In the genomic region with DNA sequence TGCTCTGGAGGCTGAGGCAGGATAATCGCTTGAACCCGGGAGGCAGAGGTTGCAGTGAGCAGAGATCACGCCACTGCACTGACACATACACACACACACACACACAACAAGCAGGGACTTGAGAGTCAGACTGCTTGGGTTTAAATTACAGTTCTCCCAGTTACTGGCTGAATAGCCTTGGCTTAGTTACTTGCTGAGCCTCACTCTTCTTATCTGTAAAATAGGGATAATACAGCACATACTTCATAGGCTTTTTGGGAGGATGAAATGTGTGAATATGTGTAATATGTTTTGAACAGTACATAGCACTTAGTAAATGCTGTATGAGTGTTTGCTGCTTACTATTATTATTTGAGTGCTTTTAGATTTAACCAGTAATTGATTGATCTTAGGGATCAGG, we compare ENCODE assay signal across 14 cellular contexts. TPM values are rescaled to one million over a fixed set of nuclear protein-coding genes. Genes with fewer than 3 reads are reported as not detected.
DNase-seq lines count a peak whose midpoint lies in the region; ATAC-seq and TF ChIP-seq lines count a peak whose summit lies in the region.
"Had no signal": no experiment of that assay in that cellular context is flagged by ENCODE, and none has a peak within 500 bp of the region (broad histone marks: within the 10 kb centered on the region; RNA-seq: fewer than 3 reads in every experiment).

No MANE protein-coding gene starts in this region.

- no peaks in the 10 kb centered on the region for H3K27me3 Mint-ChIP-seq in activated naive CD4-positive, alpha-beta T cell treated with anti-CD3 and anti-CD28 coated beads, Interleukin-2, amount 50 U/mL, for 24 hours
- no peaks in the 10 kb centered on the region for H3K27me3 Mint-ChIP-seq in activated CD8-positive, alpha-beta T cell treated with anti-CD3 and anti-CD28 coated beads for 36 hours
- H3K27me3 Mint-ChIP-seq in glutamatergic neuron (ENCODE audit: unreplicated experiment): no peaks in the 10 kb centered on the region
- H3K27me3 Mint-ChIP-seq in stimulated activated naive CD8-positive, alpha-beta T cell treated with anti-CD3 and anti-CD28 coated beads, Interleukin-15, amount 100 ng/mL, for 72 hours: no peaks in the 10 kb centered on the region

- CTCF ChIA-PET in activated CD8-positive, alpha-beta T cell treated with anti-CD3 and anti-CD28 coated beads for 36 hours (lab: Charles Lee): no interaction called here

- H3K4me1 Mint-ChIP-seq in activated naive CD4-positive, alpha-beta T cell treated with anti-CD3 and anti-CD28 coated beads, Interleukin-2, amount 50 U/mL, for 24 hours: peaks cover 93% of the 10 kb centered on the region
- H3K4me1 Mint-ChIP-seq in activated CD8-positive, alpha-beta T cell treated with anti-CD3 and anti-CD28 coated beads for 36 hours (ENCODE audit: low read depth): peaks cover 85% of the 10 kb centered on the region
- H3K4me1 Mint-ChIP-seq in glutamatergic neuron (ENCODE audit: low read depth, unreplicated experiment): peaks cover 19% of the 10 kb centered on the region
- peaks cover 84% of the 10 kb centered on the region for H3K4me1 Mint-ChIP-seq in stimulated activated naive CD8-positive, alpha-beta T cell treated with anti-CD3 and anti-CD28 coated beads, Interleukin-15, amount 100 ng/mL, for 72 hours

- peak overlapping the region; percentile 94 for H3K27ac Mint-ChIP-seq in activated naive CD4-positive, alpha-beta T cell treated with anti-CD3 and anti-CD28 coated beads, Interleukin-2, amount 50 U/mL, for 24 hours
- peak overlapping the region; percentile 86 for H3K27ac Mint-ChIP-seq in activated CD8-positive, alpha-beta T cell treated with anti-CD3 and anti-CD28 coated beads for 36 hours
- H3K27ac Mint-ChIP-seq in glutamatergic neuron (ENCODE audit: unreplicated experiment): peak overlapping the region; percentile 25
- peak overlapping the region in 1 of 2 donors; percentile 64 for H3K27ac Mint-ChIP-seq in stimulated activated naive CD8-positive, alpha-beta T cell treated with anti-CD3 and anti-CD28 coated beads, Interleukin-15, amount 100 ng/mL, for 72 hours

- DNase-seq in activated naive CD4-positive, alpha-beta T cell (lab: John Stamatoyannopoulos, UW): no peak
- DNase-seq in activated CD8-positive, alpha-beta T cell treated with anti-CD3 and anti-CD28 coated beads for 36 hours: no peak
- DNase-seq in glutamatergic neuron (no peak), NCI-H446 (lab: John Stamatoyannopoulos, UW) (no peak), Kasumi-1 (lab: John Stamatoyannopoulos, UW) (no peak), kidney glomerular epithelial cell (lab: John Stamatoyannopoulos, UW) (no peak)
- DNase-seq in stimulated activated naive CD8-positive, alpha-beta T cell treated with anti-CD3 and anti-CD28 coated beads, Interleukin-15, amount 100 ng/mL, for 72 hours: no peak
- DNase-seq: dorsolateral prefrontal cortex; left ventricle myocardium inferior; NCI-H1092; NCI-H82; stimulated activated CD4-positive, alpha-beta T cell treated with anti-CD3 and anti-CD28 coated beads, Interleukin-4, amount 100 ng/mL, for 4 hours had no signal

- TF ChIP-seq CTCF in activated CD8-positive, alpha-beta T cell treated with anti-CD3 and anti-CD28 coated beads for 36 hours (IDR thresholded peaks at IDR 0.05): no peak
- TF ChIP-seq CTCF in glutamatergic neuron (IDR thresholded peaks at IDR 0.05; ENCODE audit: partially characterized antibody, unreplicated experiment): no peak

- no peaks in the 10 kb centered on the region for H3K9me3 Mint-ChIP-seq in activated naive CD4-positive, alpha-beta T cell treated with anti-CD3 and anti-CD28 coated beads, Interleukin-2, amount 50 U/mL, for 24 hours
- H3K9me3 Mint-ChIP-seq in activated CD8-positive, alpha-beta T cell treated with anti-CD3 and anti-CD28 coated beads for 36 hours: no peaks in the 10 kb centered on the region
- no peaks in the 10 kb centered on the region for H3K9me3 Mint-ChIP-seq in glutamatergic neuron (ENCODE audit: unreplicated experiment)
- H3K9me3 Mint-ChIP-seq in stimulated activated naive CD8-positive, alpha-beta T cell treated with anti-CD3 and anti-CD28 coated beads, Interleukin-15, amount 100 ng/mL, for 72 hours: no peaks in the 10 kb centered on the region

- peaks cover 15% of the 10 kb centered on the region for H3K36me3 Mint-ChIP-seq in activated naive CD4-positive, alpha-beta T cell treated with anti-CD3 and anti-CD28 coated beads, Interleukin-2, amount 50 U/mL, for 24 hours
- H3K36me3 Mint-ChIP-seq in activated CD8-positive, alpha-beta T cell treated with anti-CD3 and anti-CD28 coated beads for 36 hours (ENCODE audit: low read depth): peaks cover 64% of the 10 kb centered on the region
- no peaks in the 10 kb centered on the region for H3K36me3 Mint-ChIP-seq in glutamatergic neuron (ENCODE audit: unreplicated experiment)

- H3K4me3 Mint-ChIP-seq in activated naive CD4-positive, alpha-beta T cell treated with anti-CD3 and anti-CD28 coated beads, Interleukin-2, amount 50 U/mL, for 24 hours: peak overlapping the region; percentile 53
- no peak overlapping the region for H3K4me3 Mint-ChIP-seq in activated CD8-positive, alpha-beta T cell treated with anti-CD3 and anti-CD28 coated beads for 36 hours
- H3K4me3 Mint-ChIP-seq in glutamatergic neuron (ENCODE audit: unreplicated experiment): no peak overlapping the region
- peak overlapping the region; percentile 16 to 70 for H3K4me3 Mint-ChIP-seq in stimulated activated naive CD8-positive, alpha-beta T cell treated with anti-CD3 and anti-CD28 coated beads, Interleukin-15, amount 100 ng/mL, for 72 hours

- POLR2A ChIA-PET in activated CD8-positive, alpha-beta T cell treated with anti-CD3 and anti-CD28 coated beads for 36 hours (lab: Charles Lee): no interaction called here

- intact Hi-C loops in activated CD8-positive, alpha-beta T cell treated with anti-CD3 and anti-CD28 coated beads for 36 hours (cut with micrococcal nuclease): no loop called here

- no peak for ATAC-seq in activated CD8-positive, alpha-beta T cell treated with anti-CD3 and anti-CD28 coated beads for 36 hours
- ATAC-seq in stimulated activated naive CD8-positive, alpha-beta T cell treated with anti-CD3 and anti-CD28 coated beads, Interleukin-15, amount 100 ng/mL, for 72 hours: no peak
- ATAC-seq: sciatic nerve had no signal

RNA-seq across cellular contexts. Expression of a gene that starts 23.8 kb away (rescaled TPM):
- total RNA-seq in activated CD8-positive, alpha-beta T cell treated with anti-CD3 and anti-CD28 coated beads for 36 hours: 100 to 1,000 TPM; 292 to 310 TPM
- total RNA-seq in glutamatergic neuron (ENCODE audit: unreplicated experiment): 283 TPM

Comparison
In these comparisons a context has a peak if more than half of its experiments do, and no peak if none do; other contexts are left out.
1. H3K4me3 Mint-ChIP-seq: peak in activated naive CD4-positive, alpha-beta T cell treated with anti-CD3 and anti-CD28 coated beads, Interleukin-2, amount 50 U/mL, for 24 hours (single experiment) and stimulated activated naive CD8-positive, alpha-beta T cell treated with anti-CD3 and anti-CD28 coated beads, Interleukin-15, amount 100 ng/mL, for 72 hours (2 of 2); none in activated CD8-positive, alpha-beta T cell treated with anti-CD3 and anti-CD28 coated beads for 36 hours (single experiment) and glutamatergic neuron (single experiment).